ENCODE assay signal across 17 cellular contexts in the genomic region with DNA sequence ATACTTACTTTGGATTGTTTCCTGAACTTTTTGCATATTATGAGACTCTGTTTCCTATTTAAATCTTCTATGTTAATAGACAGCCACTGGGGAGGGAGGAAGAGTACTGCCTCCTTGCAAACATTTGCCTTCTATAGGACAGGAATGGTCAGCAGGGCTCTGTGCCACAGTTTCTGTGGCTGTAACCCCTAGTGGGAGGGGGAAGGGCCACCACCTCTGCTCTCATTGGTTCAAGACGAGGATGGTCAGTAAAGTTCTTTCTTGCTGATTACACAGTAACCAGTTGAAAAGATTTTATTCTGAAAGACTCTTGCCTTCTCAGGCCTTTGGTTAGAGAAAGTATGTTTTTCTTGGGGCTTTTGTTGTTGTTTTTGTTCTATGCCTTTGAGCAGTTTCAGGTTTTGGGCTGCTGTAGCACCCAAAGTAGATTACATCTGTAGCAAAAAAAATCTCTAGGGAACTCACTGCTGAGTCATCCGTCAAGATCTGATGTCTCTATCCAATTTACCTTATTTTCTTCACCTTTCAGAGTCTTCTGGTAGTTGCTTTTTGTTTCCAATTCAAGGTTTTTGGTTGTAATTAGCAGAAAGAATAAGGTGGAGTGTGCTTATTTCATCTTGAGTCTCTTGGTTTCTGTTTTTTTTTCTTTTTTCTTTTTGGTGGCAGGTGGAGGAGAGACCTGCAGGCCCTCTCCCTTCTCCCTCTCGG. TPM values are rescaled to one million over a fixed set of nuclear protein-coding genes. Genes with fewer than 3 reads are reported as not detected.
A peak's percentile ranks its signal among the peaks of the same experiment; 100 is the strongest.
DNase-seq lines count a peak whose midpoint lies in the region; ATAC-seq and TF ChIP-seq lines count a peak whose summit lies in the region.
"Had no signal": no experiment of that assay in that cellular context is flagged by ENCODE, and none has a peak within 500 bp of the region (broad histone marks: within the 10 kb centered on the region; RNA-seq: fewer than 3 reads in every experiment).

No MANE protein-coding gene starts in this region.

- H3K9ac ChIP-seq in neural progenitor cell, result no peak overlapping the region
- H3K9ac ChIP-seq in mesenchymal stem cell (ENCODE audit: low read length), result no peak overlapping the region

- TF ChIP-seq CTCF in neural progenitor cell (IDR thresholded peaks at IDR 0.05), result no peak

- no peak overlapping the region for H2BK120ac ChIP-seq in mesenchymal stem cell (ENCODE audit: low read depth, low read length)

- no peak overlapping the region for H2BK15ac ChIP-seq in mesenchymal stem cell (ENCODE audit: low read depth, poor library complexity, severe bottlenecking)

- ATAC-seq in GM18909 (IDR thresholded peaks at IDR 0.05; ENCODE audit: poor library complexity, unreplicated experiment) (peak; percentile 67), HG03025 (IDR thresholded peaks at IDR 0.05; ENCODE audit: low FRiP score, unreplicated experiment) (peak; percentile 57), GM21381 (IDR thresholded peaks at IDR 0.05; ENCODE audit: unreplicated experiment) (no peak)
- ATAC-seq: mucosa of descending colon had no signal

- peaks cover 22% of the 10 kb centered on the region for H3K36me3 Mint-ChIP-seq in neural progenitor cell

- H3K36me3 ChIP-seq in SJSA1, result peaks cover 19% of the 10 kb centered on the region
- H3K36me3 ChIP-seq in neural progenitor cell, result peaks cover 3% of the 10 kb centered on the region
- H3K36me3 ChIP-seq in mesenchymal stem cell (ENCODE audit: control insufficient read depth in 1 of 2, insufficient read depth in 2 of 2, low read depth in 1 of 2, low read length in 2 of 2), result peaks cover 6 to 24% of the 10 kb centered on the region in 2 experiments
- H3K36me3 ChIP-seq: ovary had no signal

- no peak overlapping the region for H3K23ac ChIP-seq in mesenchymal stem cell (ENCODE audit: low read length in 2 of 2)

- H3K27ac ChIP-seq in SJSA1 (peak overlapping the region; percentile 5; the same call in 1 of the 2 replicates), neural progenitor cell (peak overlapping the region; percentile 39), mesenchymal stem cell (ENCODE audit: low read length, poor library complexity, severe bottlenecking) (no peak overlapping the region)
- H3K27ac ChIP-seq: ovary, SJCRH30 had no signal

- H2BK12ac ChIP-seq in mesenchymal stem cell (ENCODE audit: low read length in 2 of 2), result no peak overlapping the region

- no peak overlapping the region for H3K4me2 ChIP-seq in neural progenitor cell
- no peak overlapping the region for H3K4me2 ChIP-seq in mesenchymal stem cell (ENCODE audit: low read length, poor library complexity, severe bottlenecking)

- 0 out of 2 replicates have a peak, but pooled peaks cover 3% of the 10 kb centered on the region for H3K9me3 ChIP-seq in SJSA1 (replicated peaks)
- peaks cover 5% of the 10 kb centered on the region for H3K9me3 ChIP-seq in neural progenitor cell (ENCODE audit: low read depth)
- peaks cover 19% of the 10 kb centered on the region for H3K9me3 ChIP-seq in mesenchymal stem cell (ENCODE audit: control insufficient read depth, low read length)
- H3K9me3 ChIP-seq: mucosa of descending colon, ovary had no signal

- H3K4me3 ChIP-seq in SJSA1 (no peak overlapping the region), neural progenitor cell (no peak overlapping the region), mesenchymal stem cell (ENCODE audit: insufficient read depth in 1 of 2, low read depth in 1 of 2, low read length in 2 of 2) (no peak overlapping the region)
- H3K4me3 ChIP-seq: mucosa of descending colon, ovary, SJCRH30 had no signal

- H3K4me1 ChIP-seq in SJSA1 (replicated peaks) (no peaks in the 10 kb centered on the region; the same call in 1 of the 2 replicates), neural progenitor cell (no peaks in the 10 kb centered on the region), mesenchymal stem cell (ENCODE audit: control insufficient read depth, insufficient read depth, low read depth, low read length) (no peaks in the 10 kb centered on the region)
- H3K4me1 ChIP-seq: SJCRH30 had no signal

- no peaks in the 10 kb centered on the region for H3K4me1 Mint-ChIP-seq in neural progenitor cell

- no peaks in the 10 kb centered on the region for H3F3A ChIP-seq in neural progenitor cell (ENCODE audit: low read depth)

- H3K9me3 Mint-ChIP-seq in neural progenitor cell, result peaks cover 18% of the 10 kb centered on the region

- no peak overlapping the region for H2BK5ac ChIP-seq in mesenchymal stem cell (ENCODE audit: low read depth, low read length, poor library complexity, severe bottlenecking)

- H4K8ac ChIP-seq in mesenchymal stem cell (ENCODE audit: low read length), result no peak overlapping the region

- H3K27me3 ChIP-seq in SJSA1 (replicated peaks) (no peaks in the 10 kb centered on the region), neural progenitor cell (no peaks in the 10 kb centered on the region), mesenchymal stem cell (ENCODE audit: control insufficient read depth in 1 of 2, insufficient read depth in 1 of 2, low read length in 2 of 2) (no peaks in the 10 kb centered on the region)
- H3K27me3 ChIP-seq: ovary, SJCRH30 had no signal

- H4K91ac ChIP-seq in mesenchymal stem cell (ENCODE audit: low read length), result no peak overlapping the region

- 89% methylated on average over 1 of the region's 3 CpGs for WGBS in mesenchymal stem cell

- H3K14ac ChIP-seq in mesenchymal stem cell (ENCODE audit: low read length in 2 of 2), result no peak overlapping the region

- H3K4me3 Mint-ChIP-seq in neural progenitor cell, result no peak overlapping the region

- no peak overlapping the region for H2AK5ac ChIP-seq in mesenchymal stem cell (ENCODE audit: low read length, severe bottlenecking)

- H3K18ac ChIP-seq in mesenchymal stem cell (ENCODE audit: low read depth in 1 of 2, low read length in 2 of 2), result no peak overlapping the region

- H3K27ac Mint-ChIP-seq in neural progenitor cell, result no peak overlapping the region
- H3K27ac Mint-ChIP-seq: IgD-negative memory B cell had no signal

- H3K27me3 Mint-ChIP-seq in neural progenitor cell (ENCODE audit: insufficient read depth, low read depth), result no peaks in the 10 kb centered on the region
- H3K27me3 Mint-ChIP-seq: IgD-negative memory B cell had no signal

- H3K79me2 ChIP-seq in neural progenitor cell (ENCODE audit: low read depth), result peaks cover 30% of the 10 kb centered on the region

- H3K79me1 ChIP-seq in mesenchymal stem cell (replicated peaks; ENCODE audit: low read length, poor library complexity, severe bottlenecking), result peaks cover 12% of the 10 kb centered on the region

- H4K20me1 ChIP-seq in neural progenitor cell (ENCODE audit: low read depth), result no peaks in the 10 kb centered on the region

- no peak overlapping the region for H3K4ac ChIP-seq in mesenchymal stem cell (ENCODE audit: low read depth in 1 of 2, low read length in 2 of 2)

- DNase-seq in SJSA1 (ENCODE audit: low read depth in 1 of 2, low spot score in 2 of 2) (no peak), neural progenitor cell (ENCODE audit: low spot score) (no peak), mesenchymal stem cell (no peak), cerebellar cortex (ENCODE audit: low spot score) (no peak)
- no peak for DNase-seq in effector CD8-positive, alpha-beta T cell (lab: John Stamatoyannopoulos, UW)
- DNase-seq: activated CD4-positive, alpha-beta T cell treated with anti-CD3 and anti-CD28 coated beads, Interleukin-2, amount 50 U/mL, for 4 hours; activated T-cell treated with anti-CD3 and anti-CD28 coated beads, Interleukin-2, amount 50 U/mL, for 48 hours; head of caudate nucleus; mucosa of descending colon; NCI-H1105 treated with DMSO at 0.1 percent for 48 hours; ovary; SJCRH30; stimulated activated naive CD4-positive, alpha-beta T cell treated with Interleukin-2 at 50 U/mL for 16 hours had no signal

- H2AFZ ChIP-seq in neural progenitor cell (replicated peaks) (no peak overlapping the region), mesenchymal stem cell (ENCODE audit: low read depth, low read length) (no peak overlapping the region)

RNA-seq across cellular contexts. Expression of gene SLC35A3, which starts 23.1 kb away (rescaled TPM):
- 27.2 and 31.2 TPM in 2 replicates for total RNA-seq in SJSA1 (2014; rRNA removed; shearing (Covaris generic))
- 22.5 and 38.9 TPM in 2 replicates for total RNA-seq in neural progenitor cell (ENCODE audit: low replicate concordance)
- 8.9 TPM for polyA plus RNA-seq in mesenchymal stem cell (2013, experiment 1 of 2)
- polyA plus RNA-seq in mesenchymal stem cell (2013, experiment 2 of 2), result 9.4 TPM
